ENCODE assay signal across 8 cellular contexts in the genomic region with DNA sequence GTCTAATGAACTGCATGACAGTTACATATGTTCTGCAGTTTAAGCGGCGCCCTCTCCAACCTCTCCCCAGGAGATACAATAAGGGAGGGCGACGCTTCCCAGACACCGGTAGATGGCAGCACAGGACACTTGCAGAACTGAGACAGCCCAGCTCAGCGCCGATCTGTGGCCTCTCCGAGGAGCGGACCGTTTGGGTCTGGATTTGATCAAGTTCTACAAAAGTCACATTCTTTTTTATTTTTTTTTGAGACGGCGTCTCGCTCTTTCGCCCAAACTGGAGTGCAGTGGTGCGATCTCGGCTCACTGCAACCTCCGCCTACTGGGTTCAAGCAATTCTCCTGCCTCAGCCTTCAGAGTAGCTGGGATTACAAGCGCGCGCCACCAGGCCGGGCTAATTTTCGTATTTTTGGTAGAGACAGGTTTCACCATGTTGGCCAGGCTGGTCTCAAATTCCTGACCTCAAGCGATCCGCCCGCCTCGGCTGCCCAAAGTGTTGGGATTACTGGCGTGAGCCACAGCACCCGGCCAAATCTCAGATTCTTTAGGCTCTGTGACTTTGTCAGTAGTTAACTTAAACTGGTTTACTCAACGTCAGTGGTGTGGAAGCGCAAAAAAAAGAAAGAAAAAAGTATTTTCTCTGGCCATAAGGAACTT. TPM values are rescaled to one million over a fixed set of nuclear protein-coding genes. Genes with fewer than 3 reads are reported as not detected.
DNase-seq lines count a peak whose midpoint lies in the region; ATAC-seq, FAIRE-seq and TF ChIP-seq lines count a peak whose summit lies in the region.

No MANE protein-coding gene starts in this region.

- WGBS in aorta, 2 donors = 3 to 5% methylated on average over 30 of the region's 30 CpGs

- TF ChIP-seq CTCF in GM12873 (IDR thresholded peaks at IDR 0.05; ENCODE audit: insufficient read depth, low read depth, low read length, missing control alignments) (peak; percentile 96), astrocyte (IDR thresholded peaks at IDR 0.05; ENCODE audit: insufficient read depth, low read depth, low read length) (peak; percentile 86)

- H3K9me3 ChIP-seq in astrocyte (ENCODE audit: insufficient read depth, low read depth, low read length) (no peaks in the 10 kb centered on the region), aorta (ENCODE audit: control insufficient read depth, low read length) (no peaks in the 10 kb centered on the region)

- no peaks in the 10 kb centered on the region for H3K36me3 ChIP-seq in astrocyte (ENCODE audit: insufficient read depth, low read length)
- no peaks in the 10 kb centered on the region for H3K36me3 ChIP-seq in aorta (ENCODE audit: control insufficient read depth in 1 of 2, insufficient read depth in 2 of 2, low read length in 1 of 2)

- H3K9ac ChIP-seq in astrocyte (ENCODE audit: low read length) = peak overlapping the region; percentile 86

- H3K4me3 Mint-ChIP-seq in astrocyte (ENCODE audit: unreplicated experiment) = peak overlapping the region; percentile 95

- peak overlapping the region; percentile 84 for H2AFZ ChIP-seq in astrocyte (ENCODE audit: low read depth, low read length)

- DNase-seq in NCI-H146 treated with DMSO at 0.1 percent for 48 hours (lab: John Stamatoyannopoulos, UW; ENCODE audit: unreplicated experiment) = peak; percentile 91
- DNase-seq in T-helper 2 cell = peak; percentile 53 to 90 (median 77)
- DNase-seq in astrocyte (ENCODE audit: low read depth) = peak; percentile 77
- DNase-seq in hepatic stellate cell (ENCODE audit: low spot score) = peak; percentile 81
- DNase-seq in renal cortical epithelial cell (ENCODE audit: low read depth) = peak; percentile 82
- peak; percentile 93 to 95 for DNase-seq in aorta

- H4K20me1 ChIP-seq in astrocyte (ENCODE audit: insufficient read depth, low read length) = peaks cover 4% of the 10 kb centered on the region

- ATAC-seq in HG02852 (IDR thresholded peaks at IDR 0.05; ENCODE audit: unreplicated experiment) (peak; percentile 49), aorta (ENCODE audit: low FRiP score) (peak; percentile 91)

- H3K4me1 Mint-ChIP-seq in astrocyte (ENCODE audit: low read depth, unreplicated experiment) = peaks cover 17% of the 10 kb centered on the region

- peak overlapping the region; percentile 67 for H3K27ac Mint-ChIP-seq in astrocyte (ENCODE audit: unreplicated experiment)

- no peak for FAIRE-seq in astrocyte (lab: Jason Lieb, UNC)

- H3K27me3 Mint-ChIP-seq in astrocyte (ENCODE audit: low read depth, unreplicated experiment) = peaks cover 2% of the 10 kb centered on the region

- H3K4me2 ChIP-seq in astrocyte (ENCODE audit: low read length) = peak overlapping the region; percentile 97

- peaks cover 26% of the 10 kb centered on the region for H3K79me2 ChIP-seq in astrocyte (ENCODE audit: insufficient read depth, low read length)

- peak overlapping the region; percentile 94 for H3K4me3 ChIP-seq in astrocyte (ENCODE audit: insufficient read depth, low read depth, low read length)
- H3K4me3 ChIP-seq in aorta (ENCODE audit: low read length in 2 of 2) = no peak overlapping the region

- H3K27me3 ChIP-seq in astrocyte (ENCODE audit: insufficient read depth, low read length) (no peaks in the 10 kb centered on the region), aorta (ENCODE audit: control insufficient read depth in 1 of 2, insufficient read depth in 2 of 2, low read length in 1 of 2) (no peaks in the 10 kb centered on the region)

- H3K9me3 Mint-ChIP-seq in astrocyte (ENCODE audit: unreplicated experiment) = no peaks in the 10 kb centered on the region

- H3K36me3 Mint-ChIP-seq in astrocyte (ENCODE audit: low read depth, unreplicated experiment) = no peaks in the 10 kb centered on the region

- intact Hi-C loops in aorta (cut with DNase I) = loop anchor here (1.0 to 5.0 kb wide), 9 partner anchors 40 to 360 kb away; a partner anchor contains a TSS

- H3K4me1 ChIP-seq in astrocyte (ENCODE audit: insufficient read depth, low read length) = peaks cover 34% of the 10 kb centered on the region
- no peaks in the 10 kb centered on the region for H3K4me1 ChIP-seq in aorta (ENCODE audit: control insufficient read depth in 1 of 2, insufficient read depth in 2 of 2, low read length in 2 of 2)

- H3K27ac ChIP-seq in astrocyte (ENCODE audit: low read depth, low read length) (no peak overlapping the region), aorta (ENCODE audit: low read depth in 1 of 2, low read length in 2 of 2) (peak overlapping the region; percentile 33 to 75)

RNA-seq across cellular contexts. Expression of a gene that starts 1.4 kb away (rescaled TPM):
- total RNA-seq in astrocyte (68.9 and 76.9 TPM in 2 replicates), renal cortical epithelial cell (32.1 and 36.9 TPM in 2 replicates), aorta (10 to 100 TPM; 25.4 to 29.6 TPM)
- 10 to 100 TPM; 11.8 to 34.0 TPM for polyA plus RNA-seq in aorta

RNA-seq across cellular contexts. Expression of a gene that starts 14.1 kb away (rescaled TPM):
- total RNA-seq in astrocyte = 83.1 and 85.1 TPM in 2 replicates
- 128 and 235 TPM in 2 replicates for total RNA-seq in renal cortical epithelial cell
- 10 to 100 TPM; 47.2 to 49.2 TPM for total RNA-seq in aorta
- polyA plus RNA-seq in aorta = 10 to 100 TPM; 74.5 to 85.3 TPM

RNA-seq across cellular contexts. Expression of a gene that starts 20.6 kb away (rescaled TPM):
- total RNA-seq in astrocyte (19.7 and 20.8 TPM in 2 replicates), renal cortical epithelial cell (16.5 and 30.6 TPM in 2 replicates), aorta (10 to 100 TPM; 12.0 to 16.8 TPM)
- polyA plus RNA-seq in aorta = 10 to 100 TPM in 1 of 2 donors, 1 to 10 TPM in 1; 8.8 to 22.5 TPM

RNA-seq across cellular contexts. Expression of a gene that starts 37.3 kb away (rescaled TPM):
- total RNA-seq in astrocyte (11.0 and 14.1 TPM in 2 replicates), renal cortical epithelial cell (6.7 and 13.0 TPM in 2 replicates), aorta (10 to 100 TPM in 1 of 2 donors, 1 to 10 TPM in 1; 7.8 to 17.8 TPM)
- 10 to 100 TPM in 1 of 2 donors, 1 to 10 TPM in 1; 3.6 to 17.3 TPM for polyA plus RNA-seq in aorta

RNA-seq across cellular contexts. Expression of a gene that starts 44.6 kb away (rescaled TPM):
- 366 and 390 TPM in 2 replicates for total RNA-seq in astrocyte
- 396 and 420 TPM in 2 replicates for total RNA-seq in renal cortical epithelial cell
- total RNA-seq in aorta = 100 to 1,000 TPM; 187 to 192 TPM
- polyA plus RNA-seq in aorta = 10 to 100 TPM; 50.5 to 70.9 TPM
